ENCODE assay signal across 1 cellular context in the genomic region with DNA sequence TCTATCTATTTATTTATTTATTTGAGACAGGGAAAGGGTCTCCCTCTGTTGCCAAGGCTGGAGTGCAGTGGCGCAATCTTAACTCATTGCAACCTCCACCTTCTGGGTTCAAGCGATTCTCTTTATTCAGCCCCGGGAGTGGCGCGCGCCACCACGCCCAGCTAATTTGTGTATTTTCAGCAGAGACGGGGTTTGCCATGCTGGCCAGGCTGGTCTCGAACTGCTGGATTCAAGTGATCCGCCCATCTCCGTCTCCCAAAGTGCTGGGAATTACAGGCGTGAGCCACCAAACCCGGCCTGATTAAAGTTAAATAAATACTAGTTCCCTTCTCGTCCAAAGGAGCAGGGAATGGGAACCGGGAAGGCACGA.
TF ChIP-seq lines count a peak whose summit lies in the region.

No MANE protein-coding gene starts in this region.

TF ChIP-seq in liver, 16 proteins besides CTCF, POLR2A, EP300 and RAD21 (continued from another document):
- TF ChIP-seq, protein P1, sequence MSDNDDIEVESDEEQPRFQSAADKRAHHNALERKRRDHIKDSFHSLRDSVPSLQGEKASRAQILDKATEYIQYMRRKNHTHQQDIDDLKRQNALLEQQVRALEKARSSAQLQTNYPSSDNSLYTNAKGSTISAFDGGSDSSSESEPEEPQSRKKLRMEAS (IDR thresholded peaks at IDR 0.05): no peak
- no peak for TF ChIP-seq GABPA (IDR thresholded peaks at IDR 0.05 in 1 of 2, conservative IDR thresholded peaks at IDR 0.05 in 1 of 2)
- no peak for TF ChIP-seq TAF1 (conservative IDR thresholded peaks at IDR 0.05)
- TF ChIP-seq HNF4A (conservative IDR thresholded peaks at IDR 0.05): no peak
- TF ChIP-seq FOXA2 (IDR thresholded peaks at IDR 0.05): no peak
- TF ChIP-seq NR2F2 (IDR thresholded peaks at IDR 0.05): no peak
- no peak for TF ChIP-seq JUND (IDR thresholded peaks at IDR 0.05)
- TF ChIP-seq HNF4G (IDR thresholded peaks at IDR 0.05): no peak
- TF ChIP-seq SP1 (IDR thresholded peaks at IDR 0.05): no peak
